In genomic region chr11:132186699-132187098, GRCh38 we compare ENCODE assay signal across 16 cellular contexts.
DNase-seq lines count a peak whose midpoint lies in the region; ATAC-seq and TF ChIP-seq lines count a peak whose summit lies in the region.
"Had no signal": no experiment of that assay in that cellular context is flagged by ENCODE, and none has a peak within 500 bp of the region (broad histone marks: within the 10 kb centered on the region; RNA-seq: fewer than 3 reads in every experiment).

No MANE protein-coding gene starts in this region.

- no peaks in the 10 kb centered on the region for H3K9me3 ChIP-seq in SK-N-SH
- H3K9me3 ChIP-seq in OCI-LY7 (ENCODE audit: low read length), result no peaks in the 10 kb centered on the region
- no peaks in the 10 kb centered on the region for H3K9me3 ChIP-seq in effector memory CD4-positive, alpha-beta T cell (ENCODE audit: control insufficient read depth, low read length)
- no peaks in the 10 kb centered on the region for H3K9me3 ChIP-seq in MM.1S (replicated peaks; ENCODE audit: insufficient read depth, low read length)
- H3K9me3 ChIP-seq: gastrocnemius medialis, SJSA1, upper lobe of right lung had no signal

- H3K27ac ChIP-seq in SK-N-SH (ENCODE audit: low read depth in 2 of 2, low read length in 1 of 2) (no peak overlapping the region), OCI-LY7 (ENCODE audit: low read depth, low read length, poor library complexity, severe bottlenecking) (no peak overlapping the region), temporal lobe (ENCODE audit: low read depth, low read length) (peak overlapping the region; percentile 36), MM.1S (ENCODE audit: low read length) (no peak overlapping the region)
- no peak overlapping the region for H3K27ac ChIP-seq in effector memory CD4-positive, alpha-beta T cell (ENCODE audit: insufficient read depth, low read length, poor library complexity, severe bottlenecking)
- H3K27ac ChIP-seq: gastrocnemius medialis, SJSA1, upper lobe of right lung had no signal

- no peak for ATAC-seq in SK-N-SH treated with all-trans-retinoic acid at 6 μM for 48 hours
- ATAC-seq in stimulated activated naive CD8-positive, alpha-beta T cell treated with anti-CD3 and anti-CD28 coated beads, Interleukin-15, amount 100 ng/mL, for 72 hours, result no peak
- ATAC-seq: gastrocnemius medialis, HCT116, upper lobe of right lung had no signal

- H3K9me3 Mint-ChIP-seq in stimulated activated naive CD8-positive, alpha-beta T cell treated with anti-CD3 and anti-CD28 coated beads, Interleukin-15, amount 100 ng/mL, for 72 hours, result peaks cover 0 to 26% of the 10 kb centered on the region in 2 donors
- H3K9me3 Mint-ChIP-seq: activated naive CD8-positive, alpha-beta T cell treated with anti-CD3 and anti-CD28 coated beads, Interleukin-2, amount 10 ng/mL, durations not matched to agents 7 days and 5 days had no signal

- TF ChIP-seq CTCF in SK-N-SH (IDR thresholded peaks at IDR 0.05) (peak; percentile 33; the same call in 1 of the 2 replicates), OCI-LY7 (conservative IDR thresholded peaks at IDR 0.05; ENCODE audit: low read length) (peak; percentile 60), fibroblast of pulmonary artery (IDR thresholded peaks at IDR 0.05; ENCODE audit: low read length, missing control alignments) (peak; percentile 22), MM.1S (IDR thresholded peaks at IDR 0.05; ENCODE audit: low read length) (no peak)

- POLR2A ChIA-PET in SK-N-SH (lab: Yijun Ruan, JAX) (no interaction called here), OCI-LY7 (lab: Charles Lee) (no interaction called here)

- H3K4me3 Mint-ChIP-seq in stimulated activated naive CD8-positive, alpha-beta T cell treated with anti-CD3 and anti-CD28 coated beads, Interleukin-15, amount 100 ng/mL, for 72 hours, result no peak overlapping the region
- H3K4me3 Mint-ChIP-seq: activated naive CD8-positive, alpha-beta T cell treated with anti-CD3 and anti-CD28 coated beads, Interleukin-2, amount 10 ng/mL, durations not matched to agents 7 days and 5 days had no signal

- H3K4me3 ChIP-seq in SK-N-SH (ENCODE audit: low read depth in 2 of 2, low read length in 1 of 2) (no peak overlapping the region), OCI-LY7 (ENCODE audit: low read depth, low read length, poor library complexity, severe bottlenecking) (no peak overlapping the region), fibroblast of pulmonary artery (replicated peaks; ENCODE audit: low read depth, low read length) (no peak overlapping the region), MM.1S (ENCODE audit: low read length) (no peak overlapping the region)
- no peak overlapping the region for H3K4me3 ChIP-seq in effector memory CD4-positive, alpha-beta T cell (ENCODE audit: insufficient read depth, low read depth, low read length, poor library complexity, severe bottlenecking)
- H3K4me3 ChIP-seq: gastrocnemius medialis, SJSA1, upper lobe of right lung had no signal

- H3F3A ChIP-seq in SK-N-SH (replicated peaks; ENCODE audit: insufficient read depth), result no peaks in the 10 kb centered on the region
- no peaks in the 10 kb centered on the region for H3F3A ChIP-seq in MM.1S (ENCODE audit: insufficient read depth, low read length)

- WGBS in SK-N-SH (ENCODE audit: low lambda C conversion rate), result 77% methylated on average over 6 of the region's 6 CpGs

- H3K4me1 Mint-ChIP-seq in stimulated activated naive CD8-positive, alpha-beta T cell treated with anti-CD3 and anti-CD28 coated beads, Interleukin-15, amount 100 ng/mL, for 72 hours, result no peaks in the 10 kb centered on the region
- H3K4me1 Mint-ChIP-seq: activated naive CD8-positive, alpha-beta T cell treated with anti-CD3 and anti-CD28 coated beads, Interleukin-2, amount 10 ng/mL, durations not matched to agents 7 days and 5 days had no signal

- no peak overlapping the region for H3K9ac ChIP-seq in SK-N-SH
- H3K9ac ChIP-seq in MM.1S (ENCODE audit: low read length), result no peak overlapping the region

- no peaks in the 10 kb centered on the region for H3K36me3 ChIP-seq in SK-N-SH (replicated peaks in 1 of 2; ENCODE audit: control insufficient read depth in 1 of 2, insufficient read depth in 2 of 2, low read length in 1 of 2)
- H3K36me3 ChIP-seq in OCI-LY7 (ENCODE audit: insufficient read depth, low read length), result no peaks in the 10 kb centered on the region
- no peaks in the 10 kb centered on the region for H3K36me3 ChIP-seq in effector memory CD4-positive, alpha-beta T cell (ENCODE audit: control insufficient read depth, insufficient read depth, low read length)
- H3K36me3 ChIP-seq in MM.1S (replicated peaks; ENCODE audit: insufficient read depth, low read length), result no peaks in the 10 kb centered on the region
- H3K36me3 ChIP-seq: gastrocnemius medialis, SJSA1, upper lobe of right lung had no signal

- H3K27me3 ChIP-seq in SK-N-SH (ENCODE audit: insufficient read depth) (no peaks in the 10 kb centered on the region), MM.1S (replicated peaks; ENCODE audit: insufficient read depth, low read length) (no peaks in the 10 kb centered on the region)
- no peaks in the 10 kb centered on the region for H3K27me3 ChIP-seq in effector memory CD4-positive, alpha-beta T cell (replicated peaks; ENCODE audit: control insufficient read depth, insufficient read depth, low read length, poor library complexity, severe bottlenecking)
- H3K27me3 ChIP-seq: gastrocnemius medialis, SJSA1, upper lobe of right lung had no signal

- H3K79me2 ChIP-seq in SK-N-SH (ENCODE audit: insufficient read depth) (no peaks in the 10 kb centered on the region), OCI-LY7 (ENCODE audit: insufficient read depth, low read depth, low read length) (no peaks in the 10 kb centered on the region), MM.1S (ENCODE audit: low read length) (no peaks in the 10 kb centered on the region)

- TF ChIP-seq EP300 in SK-N-SH (IDR thresholded peaks at IDR 0.05; ENCODE audit: borderline replicate concordance in 1 of 2, low read depth in 1 of 2, low read length in 1 of 2), result no peak

- no peaks in the 10 kb centered on the region for H4K20me1 ChIP-seq in SK-N-SH (ENCODE audit: insufficient read depth)
- H4K20me1 ChIP-seq in OCI-LY7 (ENCODE audit: insufficient read depth, low read length), result no peaks in the 10 kb centered on the region
- no peaks in the 10 kb centered on the region for H4K20me1 ChIP-seq in MM.1S (ENCODE audit: insufficient read depth, low read length)

- intact Hi-C loops in OCI-LY7 (cut with micrococcal nuclease; ENCODE audit: unreplicated experiment), result no loop called here

- no peaks in the 10 kb centered on the region for H3K27me3 Mint-ChIP-seq in stimulated activated naive CD8-positive, alpha-beta T cell treated with anti-CD3 and anti-CD28 coated beads, Interleukin-15, amount 100 ng/mL, for 72 hours
- H3K27me3 Mint-ChIP-seq: activated naive CD8-positive, alpha-beta T cell treated with anti-CD3 and anti-CD28 coated beads, Interleukin-2, amount 10 ng/mL, durations not matched to agents 7 days and 5 days had no signal

- H3K4me2 ChIP-seq in SK-N-SH, result no peak overlapping the region
- H3K4me2 ChIP-seq in OCI-LY7 (ENCODE audit: low read length), result no peak overlapping the region
- no peak overlapping the region for H3K4me2 ChIP-seq in MM.1S (ENCODE audit: low read depth, low read length)

- BruUV-seq in OCI-LY7 (replicated peaks; lab: Mats Ljungman, UMichigan), result no TSS peak

- no peak for TF ChIP-seq RAD21 in SK-N-SH (IDR thresholded peaks at IDR 0.05; ENCODE audit: low read length)

- H2AFZ ChIP-seq in SK-N-SH (ENCODE audit: low read depth), result no peak overlapping the region
- H2AFZ ChIP-seq in OCI-LY7 (ENCODE audit: low read length), result no peak overlapping the region
- H2AFZ ChIP-seq in MM.1S (ENCODE audit: low read length), result no peak overlapping the region

- H3K27ac Mint-ChIP-seq in stimulated activated naive CD8-positive, alpha-beta T cell treated with anti-CD3 and anti-CD28 coated beads, Interleukin-15, amount 100 ng/mL, for 72 hours, result no peak overlapping the region
- H3K27ac Mint-ChIP-seq: activated naive CD8-positive, alpha-beta T cell treated with anti-CD3 and anti-CD28 coated beads, Interleukin-2, amount 10 ng/mL, durations not matched to agents 7 days and 5 days had no signal

- CTCF ChIA-PET in SK-N-SH (lab: Yijun Ruan, JAX) (interaction anchor here (0.7 to 1.7 kb wide), 3 partner anchors 21 to 319 kb away, joined by 3 to 5 read pairs (median 4); no protein-coding TSS in a partner anchor), OCI-LY7 (lab: Charles Lee; ENCODE audit: unreplicated experiment) (no interaction called here)

- DNase-seq in SK-N-SH (peak; percentile 11), OCI-LY7 (ENCODE audit: low spot score) (no peak), fibroblast of pulmonary artery (ENCODE audit: low read depth) (no peak), MM.1S (no peak)
- no peak for DNase-seq in stimulated activated naive CD8-positive, alpha-beta T cell treated with anti-CD3 and anti-CD28 coated beads, Interleukin-15, amount 100 ng/mL, for 72 hours
- no peak for DNase-seq in effector memory CD4-positive, alpha-beta T cell
- DNase-seq: ACHN; activated naive CD8-positive, alpha-beta T cell treated with anti-CD3 and anti-CD28 coated beads, Interleukin-2, amount 10 ng/mL, durations not matched to agents 7 days and 5 days; gastrocnemius medialis; NCI-H1048; NCI-H446; upper lobe of right lung had no signal

- no peaks in the 10 kb centered on the region; a peak in 1 of 4 replicates for H3K4me1 ChIP-seq in SK-N-SH (ENCODE audit: control insufficient read depth in 1 of 2, insufficient read depth in 2 of 2, low read depth in 1 of 2, low read length in 1 of 2)
- no peaks in the 10 kb centered on the region for H3K4me1 ChIP-seq in OCI-LY7 (ENCODE audit: insufficient read depth, low read length, poor library complexity, severe bottlenecking)
- H3K4me1 ChIP-seq in effector memory CD4-positive, alpha-beta T cell (ENCODE audit: control insufficient read depth, insufficient read depth, low read length, poor library complexity, severe bottlenecking), result no peaks in the 10 kb centered on the region
- H3K4me1 ChIP-seq in MM.1S (ENCODE audit: low read length), result no peaks in the 10 kb centered on the region
- H3K4me1 ChIP-seq: gastrocnemius medialis, SJSA1, upper lobe of right lung had no signal

- no peaks in the 10 kb centered on the region for H3K9me2 ChIP-seq in SK-N-SH
- no peaks in the 10 kb centered on the region for H3K9me2 ChIP-seq in OCI-LY7 (ENCODE audit: insufficient read depth, low read length)
- no peaks in the 10 kb centered on the region for H3K9me2 ChIP-seq in MM.1S (replicated peaks; ENCODE audit: insufficient read depth, low read length)

TF ChIP-seq in SK-N-SH, 30 proteins besides CTCF, POLR2A, EP300 and RAD21 (continues in another document):
- TF ChIP-seq RXRA (IDR thresholded peaks at IDR 0.05; ENCODE audit: borderline replicate concordance, low read depth) (no peak), SMC3 (IDR thresholded peaks at IDR 0.05; ENCODE audit: low read depth, low read length) (0 out of 2 replicates have a peak, but pooled peaks have one; percentile 1), FOXM1 (IDR thresholded peaks at IDR 0.05; ENCODE audit: low read depth) (no peak)

TF ChIP-seq in SK-N-SH treated with all-trans-retinoic acid at 6 μM for 48 hours, 23 proteins besides CTCF, POLR2A, EP300 and RAD21 (continues in another document):
- no peak for TF ChIP-seq GLIS3 (CRISPR knock-in tag; IDR thresholded peaks at IDR 0.05)
- no peak for TF ChIP-seq SNAI2 (CRISPR knock-in tag; IDR thresholded peaks at IDR 0.05)
